13 cellular contexts compared by ENCODE assay signal in the genomic region with DNA sequence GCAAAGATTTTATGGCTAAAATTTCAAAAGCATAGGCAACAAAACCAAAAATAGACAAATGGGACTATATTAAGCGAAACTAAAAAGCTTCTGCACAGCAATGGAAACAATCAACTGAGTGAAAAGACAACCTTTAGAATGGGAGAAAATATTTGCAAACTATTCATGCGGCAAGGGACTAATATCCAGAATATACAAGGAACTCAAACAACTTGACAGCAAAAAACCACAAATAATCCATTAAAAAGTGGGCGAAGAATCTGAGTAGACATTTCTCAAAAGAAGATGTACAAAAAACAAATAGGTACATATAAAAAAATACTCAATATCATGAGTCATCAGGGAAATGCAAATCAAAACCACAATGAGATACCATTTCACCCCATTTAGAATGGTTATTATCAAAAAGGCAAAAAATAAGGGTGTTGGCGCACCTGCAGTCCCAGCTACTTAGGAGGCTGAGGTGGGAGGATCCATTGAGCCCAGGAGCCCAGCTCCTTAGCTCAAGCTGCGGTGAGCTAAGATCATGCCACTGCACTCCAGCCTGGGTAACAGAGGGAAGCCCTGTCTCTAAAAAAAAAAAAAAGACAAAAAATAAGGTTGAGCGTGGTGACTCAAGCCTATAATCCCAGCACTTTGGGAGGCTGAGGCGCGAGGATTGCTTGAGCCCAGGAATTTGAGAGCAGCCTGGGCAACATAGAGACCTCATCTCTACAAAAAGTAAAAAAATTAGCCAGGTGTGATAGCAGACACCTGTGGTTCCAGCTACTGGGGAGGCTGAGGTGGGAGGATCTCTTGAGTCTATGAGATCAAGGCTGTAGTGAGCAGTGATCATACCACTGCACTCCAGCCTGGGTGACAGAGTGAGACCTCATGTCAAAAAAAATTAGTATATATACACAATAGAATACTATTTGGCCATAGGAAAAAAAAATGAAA. TPM values are rescaled to one million over a fixed set of nuclear protein-coding genes. Genes with fewer than 3 reads are reported as not detected.
DNase-seq lines count a peak whose midpoint lies in the region; ATAC-seq and TF ChIP-seq lines count a peak whose summit lies in the region.
"Had no signal": no experiment of that assay in that cellular context is flagged by ENCODE, and none has a peak within 500 bp of the region (broad histone marks: within the 10 kb centered on the region; RNA-seq: fewer than 3 reads in every experiment).

No MANE protein-coding gene starts in this region.

- TF ChIP-seq CTCF in thyroid gland (IDR thresholded peaks at IDR 0.05), result no peak

- H3K27ac Mint-ChIP-seq in activated CD4-positive, alpha-beta memory T cell treated with anti-CD3 and anti-CD28 coated beads for 36 hours, result peak overlapping the region; percentile 77
- H3K27ac Mint-ChIP-seq in naive thymus-derived CD4-positive, alpha-beta T cell, result peak overlapping the region in 8 of 9 donors; percentile 40 to 89 (median 62)

- H3K36me3 ChIP-seq in naive thymus-derived CD4-positive, alpha-beta T cell (ENCODE audit: control insufficient read depth in 2 of 3, insufficient read depth in 3 of 3, low read length in 3 of 3), result peaks cover 0 to 3% (median 0%) of the 10 kb centered on the region in 3 experiments
- no peaks in the 10 kb centered on the region for H3K36me3 ChIP-seq in thyroid gland

- intact Hi-C loops in activated CD4-positive, alpha-beta memory T cell treated with anti-CD3 and anti-CD28 coated beads for 36 hours (cut with micrococcal nuclease), result no loop called here
- intact Hi-C loops in naive thymus-derived CD4-positive, alpha-beta T cell (cut with micrococcal nuclease), result loop anchor here in 1 of 2 donors (1.0 to 5.0 kb wide), 3 partner anchors 10 to 914 kb away; a partner anchor contains a TSS
- intact Hi-C loops in thyroid gland (cut with DNase I), result loop anchor here (10.0 kb wide), 1 partner anchor 111 kb away; a partner anchor contains a TSS

- POLR2A ChIA-PET in activated CD4-positive, alpha-beta memory T cell treated with anti-CD3 and anti-CD28 coated beads for 36 hours (lab: Charles Lee), result interaction anchor here (1.6 to 7.5 kb wide), 3 partner anchors 13 to 116 kb away, joined by 4 to 208 read pairs (median 6); a partner anchor contains a TSS
- POLR2A ChIA-PET in naive thymus-derived CD4-positive, alpha-beta T cell (lab: Charles Lee), result interaction anchor here (0.8 to 10.5 kb wide), 3 partner anchors 14 to 35 kb away, joined by 3 to 348 read pairs (median 309); a partner anchor contains a TSS

- peaks cover 10 to 27% of the 10 kb centered on the region in 2 donors for H3K4me1 ChIP-seq in naive thymus-derived CD4-positive, alpha-beta T cell (ENCODE audit: control insufficient read depth in 2 of 2, insufficient read depth in 2 of 2, low read length in 2 of 2)
- peaks cover 6 to 46% of the 10 kb centered on the region in 2 donors for H3K4me1 ChIP-seq in thyroid gland

- DNase-seq in NCI-H2029 (lab: John Stamatoyannopoulos, UW) (peak; percentile 53), NCI-H2029 treated with DMSO at 0.1 percent for 48 hours (lab: John Stamatoyannopoulos, UW) (no peak), NCI-H226 (no peak), thyroid gland (no peak)
- DNase-seq in activated CD4-positive, alpha-beta memory T cell treated with anti-CD3 and anti-CD28 coated beads for 36 hours, result peak; percentile 25
- DNase-seq in naive thymus-derived CD4-positive, alpha-beta T cell, result no peak
- DNase-seq: left colon; NCI-H2227 treated with DMSO at 0.1 percent for 48 hours; stimulated activated naive CD4-positive, alpha-beta T cell treated with Interleukin-2 at 50 U/mL for 16 hours had no signal

- CTCF ChIA-PET in activated CD4-positive, alpha-beta memory T cell treated with anti-CD3 and anti-CD28 coated beads for 36 hours (lab: Charles Lee), result interaction anchor here (0.6 to 1.3 kb wide), 4 partner anchors 13 to 35 kb away, joined by 3 to 4 read pairs (median 3); no protein-coding TSS in a partner anchor
- CTCF ChIA-PET in naive thymus-derived CD4-positive, alpha-beta T cell (lab: Charles Lee), result interaction anchor here (0.9 to 8.0 kb wide), 4 partner anchors 18 to 40 kb away, joined by 3 to 63 read pairs (median 4); no protein-coding TSS in a partner anchor

- no peaks in the 10 kb centered on the region for H3K27me3 Mint-ChIP-seq in activated CD4-positive, alpha-beta memory T cell treated with anti-CD3 and anti-CD28 coated beads for 36 hours
- H3K27me3 Mint-ChIP-seq in naive thymus-derived CD4-positive, alpha-beta T cell, result no peaks in the 10 kb centered on the region

- no peaks in the 10 kb centered on the region for H3K9me3 Mint-ChIP-seq in activated CD4-positive, alpha-beta memory T cell treated with anti-CD3 and anti-CD28 coated beads for 36 hours
- peaks cover 0 to 2% (median 0%) of the 10 kb centered on the region in 11 donors for H3K9me3 Mint-ChIP-seq in naive thymus-derived CD4-positive, alpha-beta T cell

- H3K4me3 Mint-ChIP-seq in activated CD4-positive, alpha-beta memory T cell treated with anti-CD3 and anti-CD28 coated beads for 36 hours, result peak overlapping the region; percentile 55
- H3K4me3 Mint-ChIP-seq in naive thymus-derived CD4-positive, alpha-beta T cell, result peak overlapping the region in 7 of 10 donors; percentile 0 to 54 (median 47)

- 92 to 94% methylated on average over 8 of the region's 8 CpGs for WGBS in thyroid gland, 2 donors

- TF ChIP-seq POLR2A in thyroid gland (IDR thresholded peaks at IDR 0.05), result no peak

- H3K4me3 ChIP-seq in naive thymus-derived CD4-positive, alpha-beta T cell (ENCODE audit: low read length), result no peak overlapping the region
- H3K4me3 ChIP-seq in thyroid gland (replicated peaks in 1 of 3), result no peak overlapping the region

- H3K27ac ChIP-seq in naive thymus-derived CD4-positive, alpha-beta T cell (ENCODE audit: low read depth, low read length), result peak overlapping the region; percentile 29
- no peak overlapping the region for H3K27ac ChIP-seq in thyroid gland
- H3K27ac ChIP-seq: VCaP had no signal

- H3K27me3 ChIP-seq in naive thymus-derived CD4-positive, alpha-beta T cell (ENCODE audit: control insufficient read depth in 2 of 2, insufficient read depth in 2 of 2, low read length in 2 of 2), result no peaks in the 10 kb centered on the region
- H3K27me3 ChIP-seq in thyroid gland, result no peaks in the 10 kb centered on the region

- no peaks in the 10 kb centered on the region for H3K36me3 Mint-ChIP-seq in activated CD4-positive, alpha-beta memory T cell treated with anti-CD3 and anti-CD28 coated beads for 36 hours
- H3K36me3 Mint-ChIP-seq in naive thymus-derived CD4-positive, alpha-beta T cell, result peaks cover 0 to 10% (median 0%) of the 10 kb centered on the region in 5 donors

- peaks cover 36% of the 10 kb centered on the region for H3K4me1 Mint-ChIP-seq in activated CD4-positive, alpha-beta memory T cell treated with anti-CD3 and anti-CD28 coated beads for 36 hours (ENCODE audit: low read depth)
- peaks cover 10 to 42% (median 29%) of the 10 kb centered on the region in 7 donors for H3K4me1 Mint-ChIP-seq in naive thymus-derived CD4-positive, alpha-beta T cell

- ATAC-seq in HG02763 (IDR thresholded peaks at IDR 0.05; ENCODE audit: unreplicated experiment) (peak; percentile 17), HG03175 (IDR thresholded peaks at IDR 0.05; ENCODE audit: unreplicated experiment) (no peak)
- no peak for ATAC-seq in naive thymus-derived CD4-positive, alpha-beta T cell
- ATAC-seq: left colon had no signal

- H3K9me3 ChIP-seq in naive thymus-derived CD4-positive, alpha-beta T cell (ENCODE audit: control insufficient read depth in 2 of 3, low read length in 3 of 3), result no peaks in the 10 kb centered on the region
- H3K9me3 ChIP-seq in thyroid gland, result no peaks in the 10 kb centered on the region

RNA-seq across cellular contexts. Expression of a gene that starts 4.2 kb away (rescaled TPM):
- 10 to 100 TPM; 85.2 to 89.6 TPM for total RNA-seq in activated CD4-positive, alpha-beta memory T cell treated with anti-CD3 and anti-CD28 coated beads for 36 hours
- total RNA-seq in naive thymus-derived CD4-positive, alpha-beta T cell, result 100 to 1,000 TPM in 3 of 5 experiments, 10 to 100 TPM in 2; 80.4 to 200 (median 119) TPM
- polyA plus RNA-seq in naive thymus-derived CD4-positive, alpha-beta T cell, result 100 to 1,000 TPM in 1 of 2 donors, 10 to 100 TPM in 1; 75.9 to 123 TPM
- total RNA-seq in thyroid gland, result 10 to 100 TPM; 19.4 to 29.2 (median 24.3) TPM

RNA-seq across cellular contexts. Expression of a gene that starts 17.0 kb away (rescaled TPM):
- total RNA-seq in activated CD4-positive, alpha-beta memory T cell treated with anti-CD3 and anti-CD28 coated beads for 36 hours, result 100 to 1,000 TPM; 429 to 436 TPM
- total RNA-seq in naive thymus-derived CD4-positive, alpha-beta T cell, result 100 to 1,000 TPM in 3 of 5 experiments, 10 to 100 TPM in 2; 29.2 to 385 (median 107) TPM
- polyA plus RNA-seq in naive thymus-derived CD4-positive, alpha-beta T cell, result 10 to 100 TPM; 51.1 to 76.0 TPM
- 1 to 10 TPM in 3 of 4 donors, under 1 TPM in 1; 0.78 to 3.8 (median 2.0) TPM for total RNA-seq in thyroid gland
- total RNA-seq: glomerular endothelial cell had no signal

Comparison
In these comparisons a context has a peak if more than half of its experiments do, and no peak if none do; other contexts are left out.
1. DNase-seq: peak in NCI-H2029 (single experiment) and activated CD4-positive, alpha-beta memory T cell treated with anti-CD3 and anti-CD28 coated beads for 36 hours (single experiment); none in NCI-H2029 treated with DMSO at 0.1 percent for 48 hours (single experiment), naive thymus-derived CD4-positive, alpha-beta T cell (0 of 9), NCI-H226 (single experiment) and thyroid gland (0 of 2).
2. RNA of a gene that starts 17.0 kb away (total RNA-seq): 429 to 436 TPM in activated CD4-positive, alpha-beta memory T cell treated with anti-CD3 and anti-CD28 coated beads for 36 hours and 29.2 to 385 TPM in naive thymus-derived CD4-positive, alpha-beta T cell; 0.78 to 3.8 TPM in thyroid gland; every median in the first group is over 4 times any median in the second.